In genomic region chr20:41340327-41341055, GRCh38 we compare ENCODE assay signal across 8 cellular contexts. TPM values are rescaled to one million over a fixed set of nuclear protein-coding genes. Genes with fewer than 3 reads are reported as not detected.
DNase-seq lines count a peak whose midpoint lies in the region; ATAC-seq, FAIRE-seq and TF ChIP-seq lines count a peak whose summit lies in the region.

Gene LPIN3, plus strand, starts transcription at chr20:41340821. Its CDS starts 4,983 bp downstream, at chr20:41345804.

- no peaks in the 10 kb centered on the region for H3K36me3 ChIP-seq in brain microvascular endothelial cell (replicated peaks)
- H3K36me3 ChIP-seq in gastrocnemius medialis, result no peaks in the 10 kb centered on the region

- TF ChIP-seq CTCF in brain microvascular endothelial cell (IDR thresholded peaks at IDR 0.05; ENCODE audit: low read depth, low read length, missing control alignments), result no peak
- TF ChIP-seq CTCF in gastrocnemius medialis (IDR thresholded peaks at IDR 0.05 in 4 of 5, conservative IDR thresholded peaks at IDR 0.05 in 1 of 5), result peak in 1 of 5 experiments; percentile 6

- H3K4me1 ChIP-seq in gastrocnemius medialis, result peaks cover 6 to 8% of the 10 kb centered on the region in 2 donors

- intact Hi-C loops in gastrocnemius medialis (cut with DNase I; ENCODE audit: low total_unique reads), result loop anchor here (1.0 to 5.0 kb wide), 6 partner anchors 70 to 373 kb away; no protein-coding TSS in a partner anchor

- FAIRE-seq in A204.1 (lab: Jason Lieb, UNC), result peak; percentile 96

- H3K9me3 ChIP-seq in gastrocnemius medialis, result no peaks in the 10 kb centered on the region

- DNase-seq in MV-4-11 (lab: John Stamatoyannopoulos, UW), result peak; percentile 82
- peak; percentile 92 for DNase-seq in T1000 (lab: John Stamatoyannopoulos, UW)
- DNase-seq in brain microvascular endothelial cell, result peak; percentile 31
- DNase-seq in gastrocnemius medialis, result peak; percentile 68 to 75

- H3K27ac ChIP-seq in brain microvascular endothelial cell, result no peak within 1 kb of the TSS
- peak within 1 kb of the TSS; percentile 65 to 77 (median 70) for H3K27ac ChIP-seq in gastrocnemius medialis

- ATAC-seq in GM18909 (IDR thresholded peaks at IDR 0.05; ENCODE audit: poor library complexity, unreplicated experiment), result peak; percentile 52
- peak; percentile 62 for ATAC-seq in gastrocnemius medialis
- ATAC-seq in GM18867 (IDR thresholded peaks at IDR 0.05; ENCODE audit: unreplicated experiment), result no peak

- peak; percentile 11 to 19 for TF ChIP-seq POLR2A in gastrocnemius medialis (IDR thresholded peaks at IDR 0.05)

- H3K27me3 ChIP-seq in brain microvascular endothelial cell (replicated peaks) (no peaks in the 10 kb centered on the region), gastrocnemius medialis (no peaks in the 10 kb centered on the region)

- H3K4me3 ChIP-seq in brain microvascular endothelial cell (ENCODE audit: low read depth, low read length) (peak within 1 kb of the TSS; percentile 56), iPS-11a (ENCODE audit: low read depth, low read length) (peak within 1 kb of the TSS; percentile 47), gastrocnemius medialis (peak within 1 kb of the TSS; percentile 25 to 52 (median 40))

- in situ Hi-C loops in brain microvascular endothelial cell (cut with HindIII; ENCODE audit: low pct_ligation_motif_present, low sequenced_read_pairs), result no loop called here
- in situ Hi-C loops in gastrocnemius medialis (cut with MboI; ENCODE audit: low sequenced_read_pairs in 4 of 4), result loop anchor here (5.0 to 25.0 kb wide), 3 partner anchors 168 to 354 kb away; no protein-coding TSS in a partner anchor

RNA-seq across cellular contexts. Expression of gene LPIN3, which starts in this region (rescaled TPM):
- 1 to 10 TPM in 2 of 4 donors, under 1 TPM in 2; 0.56 to 2.4 (median 1.1) TPM for total RNA-seq in gastrocnemius medialis

Comparison
In these comparisons a context has a peak if more than half of its experiments do, and no peak if none do; other contexts are left out.
1. DNase-seq: peak in every context shown above with its lines; median percentile 92 in T1000; 82 in MV-4-11; 72 in gastrocnemius medialis; 31 in brain microvascular endothelial cell.